18 cellular contexts compared by ENCODE assay signal in the genomic region with DNA sequence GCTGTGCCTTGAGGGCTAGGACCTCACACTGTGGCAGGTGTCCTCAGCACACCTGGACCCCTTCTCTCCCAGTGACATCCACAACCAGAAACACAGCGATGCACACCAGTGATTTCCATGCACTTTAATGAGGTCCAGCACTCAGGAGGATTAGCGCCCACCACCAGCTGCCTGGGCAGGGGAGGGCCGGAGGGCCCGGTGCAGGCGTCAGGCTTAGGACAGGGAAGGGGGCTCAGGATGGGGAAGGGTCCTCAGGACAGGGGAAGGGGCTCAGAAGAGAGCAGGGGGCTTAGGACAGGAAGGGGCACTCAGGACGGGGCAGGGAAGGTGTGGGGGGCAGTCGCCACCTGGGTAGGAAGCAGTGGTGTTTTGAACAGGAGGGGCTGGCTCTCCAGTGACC. TPM values are rescaled to one million over a fixed set of nuclear protein-coding genes. Genes with fewer than 3 reads are reported as not detected.
"Had no signal": no experiment of that assay in that cellular context is flagged by ENCODE, and none has a peak within 500 bp of the region (broad histone marks: within the 10 kb centered on the region; RNA-seq: fewer than 3 reads in every experiment).

No MANE protein-coding gene starts in this region.

RNA-seq across cellular contexts. Expression of gene TPSB2, which starts 1.8 kb away (rescaled TPM):
- total RNA-seq: activated B cell treated with CpG ODN at 0.5 μM for 24 hours; activated CD4-positive, alpha-beta memory T cell treated with anti-CD3 and anti-CD28 coated beads for 36 hours; activated CD4-positive, alpha-beta T cell treated with anti-CD3 and anti-CD28 coated beads, Interleukin-2, amount 10 ng/mL, durations not matched to agents 24 days and 14 days; activated CD8-positive, alpha-beta memory T cell treated with anti-CD3 and anti-CD28 coated beads for 36 hours; activated CD8-positive, alpha-beta T cell treated with anti-CD3 and anti-CD28 coated beads for 36 hours; activated naive CD4-positive, alpha-beta T cell treated with anti-CD3 and anti-CD28 coated beads for 36 hours; activated naive CD8-positive, alpha-beta T cell treated with anti-CD3 and anti-CD28 coated beads, Interleukin-2, amount 10 ng/mL, durations not matched to agents 7 days and 5 days; activated T-helper 1 cell treated with anti-CD3 and anti-CD28 coated beads, Interleukin-12 subunit alpha, Interleukin-12 subunit beta, Interleukin-2, Interleukin-4 antibody, amounts not matched to agents 30 ng/mL and 10 ng/mL and 1 ng/mL, durations not matched to agents 14 hours and 24 hours and 36 hours; activated T-helper 17 cell treated with anti-CD3 and anti-CD28 coated beads, Interleukin-2, amount 50 U/mL, for 72 hours; ascending aorta; bronchial epithelial cell; cardiac muscle cell; T-helper 1 cell treated with Interleukin-12 subunit alpha and Interleukin-12 subunit beta and Interleukin-4 antibody, amounts not matched to agents 30 ng/mL and 1 ng/mL, for 36 hours; T-helper 17 cell; T-helper 2 cell treated with Interferon-gamma antibody and Interleukin-4, amounts not matched to agents 100 ng/mL and 5 ng/mL, for 36 hours had no signal
- polyA plus RNA-seq: cardiac muscle cell had no signal

RNA-seq across cellular contexts. Expression of gene TPSG1, which starts 3.2 kb away (rescaled TPM):
- total RNA-seq: activated B cell treated with CpG ODN at 0.5 μM for 24 hours; activated CD4-positive, alpha-beta memory T cell treated with anti-CD3 and anti-CD28 coated beads for 36 hours; activated CD4-positive, alpha-beta T cell treated with anti-CD3 and anti-CD28 coated beads, Interleukin-2, amount 10 ng/mL, durations not matched to agents 24 days and 14 days; activated CD8-positive, alpha-beta memory T cell treated with anti-CD3 and anti-CD28 coated beads for 36 hours; activated CD8-positive, alpha-beta T cell treated with anti-CD3 and anti-CD28 coated beads for 36 hours; activated naive CD4-positive, alpha-beta T cell treated with anti-CD3 and anti-CD28 coated beads for 36 hours; activated naive CD8-positive, alpha-beta T cell treated with anti-CD3 and anti-CD28 coated beads, Interleukin-2, amount 10 ng/mL, durations not matched to agents 7 days and 5 days; activated T-cell treated with anti-CD3 and anti-CD28 coated beads, Interleukin-2, amount 50 U/mL, for 4 hours; activated T-helper 1 cell treated with anti-CD3 and anti-CD28 coated beads, Interleukin-12 subunit alpha, Interleukin-12 subunit beta, Interleukin-2, Interleukin-4 antibody, amounts not matched to agents 30 ng/mL and 10 ng/mL and 1 ng/mL, durations not matched to agents 14 hours and 24 hours and 36 hours; activated T-helper 17 cell treated with anti-CD3 and anti-CD28 coated beads, Interleukin-2, amount 50 U/mL, for 72 hours; ascending aorta; bronchial epithelial cell; cardiac muscle cell; T-cell; T-helper 1 cell treated with Interleukin-12 subunit alpha and Interleukin-12 subunit beta and Interleukin-4 antibody, amounts not matched to agents 30 ng/mL and 1 ng/mL, for 36 hours; T-helper 17 cell; T-helper 2 cell treated with Interferon-gamma antibody and Interleukin-4, amounts not matched to agents 100 ng/mL and 5 ng/mL, for 36 hours had no signal

RNA-seq across cellular contexts. Expression of gene TPSAB1, which starts 12.3 kb away (rescaled TPM):
- total RNA-seq: activated B cell treated with CpG ODN at 0.5 μM for 24 hours; activated CD4-positive, alpha-beta memory T cell treated with anti-CD3 and anti-CD28 coated beads for 36 hours; activated CD4-positive, alpha-beta T cell treated with anti-CD3 and anti-CD28 coated beads, Interleukin-2, amount 10 ng/mL, durations not matched to agents 24 days and 14 days; activated CD8-positive, alpha-beta memory T cell treated with anti-CD3 and anti-CD28 coated beads for 36 hours; activated CD8-positive, alpha-beta T cell treated with anti-CD3 and anti-CD28 coated beads for 36 hours; activated naive CD4-positive, alpha-beta T cell treated with anti-CD3 and anti-CD28 coated beads for 36 hours; activated naive CD8-positive, alpha-beta T cell treated with anti-CD3 and anti-CD28 coated beads, Interleukin-2, amount 10 ng/mL, durations not matched to agents 7 days and 5 days; activated T-helper 1 cell treated with anti-CD3 and anti-CD28 coated beads, Interleukin-12 subunit alpha, Interleukin-12 subunit beta, Interleukin-2, Interleukin-4 antibody, amounts not matched to agents 30 ng/mL and 10 ng/mL and 1 ng/mL, durations not matched to agents 14 hours and 24 hours and 36 hours; bronchial epithelial cell; cardiac muscle cell; T-helper 1 cell treated with Interleukin-12 subunit alpha and Interleukin-12 subunit beta and Interleukin-4 antibody, amounts not matched to agents 30 ng/mL and 1 ng/mL, for 36 hours; T-helper 17 cell; T-helper 2 cell treated with Interferon-gamma antibody and Interleukin-4, amounts not matched to agents 100 ng/mL and 5 ng/mL, for 36 hours had no signal
- polyA plus RNA-seq: cardiac muscle cell had no signal

RNA-seq across cellular contexts. Expression of gene TPSD1, which starts 27.6 kb away (rescaled TPM):
- total RNA-seq: activated B cell treated with CpG ODN at 0.5 μM for 24 hours; activated CD4-positive, alpha-beta memory T cell treated with anti-CD3 and anti-CD28 coated beads for 36 hours; activated CD4-positive, alpha-beta T cell treated with anti-CD3 and anti-CD28 coated beads, Interleukin-2, amount 10 ng/mL, durations not matched to agents 24 days and 14 days; activated CD8-positive, alpha-beta memory T cell treated with anti-CD3 and anti-CD28 coated beads for 36 hours; activated CD8-positive, alpha-beta T cell treated with anti-CD3 and anti-CD28 coated beads for 36 hours; activated naive CD4-positive, alpha-beta T cell treated with anti-CD3 and anti-CD28 coated beads for 36 hours; activated naive CD8-positive, alpha-beta T cell treated with anti-CD3 and anti-CD28 coated beads, Interleukin-2, amount 10 ng/mL, durations not matched to agents 7 days and 5 days; activated T-cell treated with anti-CD3 and anti-CD28 coated beads, Interleukin-2, amount 50 U/mL, for 72 hours; activated T-helper 1 cell treated with anti-CD3 and anti-CD28 coated beads, Interleukin-12 subunit alpha, Interleukin-12 subunit beta, Interleukin-2, Interleukin-4 antibody, amounts not matched to agents 30 ng/mL and 10 ng/mL and 1 ng/mL, durations not matched to agents 14 hours and 24 hours and 36 hours; activated T-helper 17 cell treated with anti-CD3 and anti-CD28 coated beads, Interleukin-2, amount 50 U/mL, for 72 hours; bronchial epithelial cell; cardiac muscle cell; T-helper 1 cell treated with Interleukin-12 subunit alpha and Interleukin-12 subunit beta and Interleukin-4 antibody, amounts not matched to agents 30 ng/mL and 1 ng/mL, for 36 hours; T-helper 17 cell; T-helper 2 cell treated with Interferon-gamma antibody and Interleukin-4, amounts not matched to agents 100 ng/mL and 5 ng/mL, for 36 hours had no signal
- polyA plus RNA-seq: cardiac muscle cell had no signal
